ENCODE assay signal across 25 cellular contexts in the genomic region with DNA sequence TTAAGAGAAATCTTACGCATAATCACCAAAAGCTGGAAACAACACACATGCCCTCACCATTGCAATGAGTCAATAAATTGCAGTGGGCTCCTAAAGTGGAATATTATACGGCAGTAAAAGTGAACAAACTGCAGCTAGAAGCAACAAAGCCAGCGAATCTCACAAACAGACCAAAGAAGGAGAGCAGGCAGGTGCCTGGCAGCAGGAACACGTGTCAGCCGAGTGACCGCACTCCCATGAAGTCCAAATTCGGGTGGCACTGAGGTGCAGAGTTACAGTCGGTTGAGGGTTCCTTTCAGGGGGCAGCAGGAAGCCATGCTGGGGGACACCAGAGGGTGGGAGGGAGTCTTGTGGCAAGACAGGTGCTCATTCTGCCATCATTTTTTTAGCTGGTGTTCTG.
A peak's percentile ranks its signal among the peaks of the same experiment; 100 is the strongest.
DNase-seq lines count a peak whose midpoint lies in the region; ATAC-seq, FAIRE-seq and TF ChIP-seq lines count a peak whose summit lies in the region.
"Had no signal": no experiment of that assay in that cellular context is flagged by ENCODE, and none has a peak within 500 bp of the region (broad histone marks: within the 10 kb centered on the region; RNA-seq: fewer than 3 reads in every experiment).

No MANE protein-coding gene starts in this region.

- H2BK12ac ChIP-seq in H9 (ENCODE audit: insufficient read length, low read depth, low read length), result no peak overlapping the region

- H4K91ac ChIP-seq in H9 (ENCODE audit: insufficient read length, low read depth, low read length), result no peak overlapping the region

- no peak for TF ChIP-seq RAD21 in HepG2 (CRISPR knock-in tag; IDR thresholded peaks at IDR 0.05)

- H3K4me3 ChIP-seq in astrocyte (ENCODE audit: insufficient read depth, low read depth, low read length) (no peak overlapping the region), HepG2 (replicated peaks in 1 of 3; ENCODE audit: insufficient read depth in 1 of 3, low read depth in 2 of 3, low read length in 3 of 3) (no peak overlapping the region), BE2C (ENCODE audit: low read depth, low read length) (no peak overlapping the region)
- H3K4me3 ChIP-seq: A549, MG63, SK-N-MC had no signal

- H3K23ac ChIP-seq in H9 (ENCODE audit: insufficient read length, low read depth, low read length), result no peak overlapping the region

- H3K27me3 Mint-ChIP-seq in H9 (ENCODE audit: low read depth) (peaks cover 31% of the 10 kb centered on the region), astrocyte (ENCODE audit: low read depth, unreplicated experiment) (no peaks in the 10 kb centered on the region)

- H3K4me3 Mint-ChIP-seq in H9 (no peak overlapping the region), astrocyte (ENCODE audit: unreplicated experiment) (no peak overlapping the region)

- H2AK5ac ChIP-seq in H9 (ENCODE audit: insufficient read length, low read length), result peak overlapping the region; percentile 26

- H2AFZ ChIP-seq in H9 (ENCODE audit: low read length) (no peak overlapping the region), astrocyte (ENCODE audit: low read depth, low read length) (no peak overlapping the region), HepG2 (ENCODE audit: low read length) (no peak overlapping the region)

- BruUV-seq in HepG2 (replicated peaks; lab: Mats Ljungman, UMichigan), result no TSS peak

- no peak overlapping the region for H2BK15ac ChIP-seq in H9 (ENCODE audit: low read depth, low read length)

- peaks cover 11 to 12% of the 10 kb centered on the region in 2 experiments for H3K4me1 Mint-ChIP-seq in H9
- H3K4me1 Mint-ChIP-seq in astrocyte (ENCODE audit: low read depth, unreplicated experiment), result peaks cover 21% of the 10 kb centered on the region

- no peak overlapping the region for H2BK120ac ChIP-seq in H9 (ENCODE audit: low read depth, low read length, poor library complexity, severe bottlenecking)

- H3K27ac Mint-ChIP-seq in H9, result no peak overlapping the region; a peak in 1 of 7 replicates
- H3K27ac Mint-ChIP-seq in astrocyte (ENCODE audit: unreplicated experiment), result no peak overlapping the region
- no peak overlapping the region for H3K27ac Mint-ChIP-seq in activated naive CD4-positive, alpha-beta T cell treated with anti-CD3 and anti-CD28 coated beads, Interleukin-2, amount 50 U/mL, for 72 hours

- H3K56ac ChIP-seq in H9 (ENCODE audit: insufficient read length, low read depth, low read length), result no peak overlapping the region

- TF ChIP-seq POLR2A in HepG2 (IDR thresholded peaks at IDR 0.05; ENCODE audit: insufficient read depth in 1 of 2, low read depth in 2 of 2, low read length in 2 of 2), result no peak

- no peaks in the 10 kb centered on the region for H3K27me3 ChIP-seq in H9 (ENCODE audit: insufficient read depth, low read length)
- H3K27me3 ChIP-seq in astrocyte (ENCODE audit: insufficient read depth, low read length), result no peaks in the 10 kb centered on the region
- peaks cover 7 to 35% of the 10 kb centered on the region in 2 experiments; a peak in 4 of 5 replicates for H3K27me3 ChIP-seq in HepG2 (ENCODE audit: control insufficient read depth in 1 of 2, insufficient read depth in 2 of 2, low read length in 2 of 2)
- no peaks in the 10 kb centered on the region for H3K27me3 ChIP-seq in BE2C

- POLR2A ChIA-PET in HepG2 (lab: Yijun Ruan, JAX), result no interaction called here

- no peak overlapping the region for H4K5ac ChIP-seq in H9 (ENCODE audit: insufficient read length, low read depth, low read length)

- H3K36me3 Mint-ChIP-seq in H9 (ENCODE audit: insufficient read depth in 1 of 3, low read depth in 3 of 3) (0 out of 7 replicates have a peak, but pooled peaks cover 0 to 7% (median 0%) of the 10 kb centered on the region in 3 experiments), astrocyte (ENCODE audit: low read depth, unreplicated experiment) (no peaks in the 10 kb centered on the region)
- peaks cover 0 to 2% of the 10 kb centered on the region in 2 donors for H3K36me3 Mint-ChIP-seq in activated naive CD4-positive, alpha-beta T cell treated with anti-CD3 and anti-CD28 coated beads, Interleukin-2, amount 50 U/mL, for 72 hours

- no peaks in the 10 kb centered on the region for H3K9me3 ChIP-seq in H9 (ENCODE audit: control insufficient read depth, low read depth, low read length)
- no peaks in the 10 kb centered on the region for H3K9me3 ChIP-seq in astrocyte (ENCODE audit: insufficient read depth, low read depth, low read length)
- H3K9me3 ChIP-seq in HepG2 (ENCODE audit: low read length), result peaks cover 16% of the 10 kb centered on the region
- no peaks in the 10 kb centered on the region for H3K9me3 ChIP-seq in BE2C
- H3K9me3 ChIP-seq: A549 had no signal

- CTCF ChIA-PET in HepG2 (lab: Yijun Ruan, JAX; ENCODE audit: low intra/inter-chr PET ratio, low total read pairs), result no interaction called here

- H3K18ac ChIP-seq in H9 (ENCODE audit: insufficient read length, low read depth, low read length), result no peak overlapping the region

- no peak overlapping the region for H2BK5ac ChIP-seq in H9 (ENCODE audit: insufficient read length, low read length)

- TF ChIP-seq EP300 in HepG2 (IDR thresholded peaks at IDR 0.05; ENCODE audit: low read depth in 2 of 2, low read length in 2 of 2), result no peak
- no peak for TF ChIP-seq EP300 in HepG2 (CRISPR knock-in tag; IDR thresholded peaks at IDR 0.05; ENCODE audit: borderline replicate concordance)

- H3K4ac ChIP-seq in H9 (ENCODE audit: low read depth, low read length), result no peak overlapping the region

- WGBS in H9 (ENCODE audit: extremely low coverage, insufficient read length, low lambda C conversion rate), result no CpG with 5 or more reads among the region's 8 CpGs
- 41% methylated on average over 8 of the region's 8 CpGs for WGBS in HepG2 (ENCODE audit: low lambda C conversion rate)

- H3K9ac ChIP-seq in H9 (ENCODE audit: extremely low read depth, insufficient read length, low read length) (no peak overlapping the region), astrocyte (ENCODE audit: low read length) (no peak overlapping the region), HepG2 (ENCODE audit: insufficient read depth, low read depth, low read length) (no peak overlapping the region)

- H3K4me1 ChIP-seq in H9 (ENCODE audit: insufficient read depth, low read length) (peaks cover 1% of the 10 kb centered on the region), astrocyte (ENCODE audit: insufficient read depth, low read length) (peaks cover 14% of the 10 kb centered on the region), HepG2 (ENCODE audit: insufficient read depth, low read length) (no peaks in the 10 kb centered on the region), BE2C (no peaks in the 10 kb centered on the region)
- H3K4me1 ChIP-seq: A549 had no signal

- TF ChIP-seq CTCF in H9 (conservative IDR thresholded peaks at IDR 0.05) (no peak), astrocyte (IDR thresholded peaks at IDR 0.05; ENCODE audit: insufficient read depth, low read depth, low read length) (no peak), HepG2 (CRISPR knock-in tag; IDR thresholded peaks at IDR 0.05) (no peak), BE2C (IDR thresholded peaks at IDR 0.05; ENCODE audit: low read depth, low read length) (no peak)

- H3K36me3 ChIP-seq in astrocyte (ENCODE audit: insufficient read depth, low read length), result no peaks in the 10 kb centered on the region
- no peaks in the 10 kb centered on the region for H3K36me3 ChIP-seq in HepG2 (replicated peaks in 1 of 2; ENCODE audit: control insufficient read depth in 1 of 2, insufficient read depth in 2 of 2, low read length in 2 of 2)
- no peaks in the 10 kb centered on the region for H3K36me3 ChIP-seq in BE2C
- H3K36me3 ChIP-seq: MG63 had no signal

- intact Hi-C loops in HepG2 (cut with micrococcal nuclease; ENCODE audit: unreplicated experiment), result no loop called here
- intact Hi-C loops in posterior vena cava (cut with DNase I), result no loop called here

- in situ Hi-C loops in HepG2 (cut with HindIII; ENCODE audit: extremely low pct_ligation_motif_present, low pct_unique_long_range_greater_than_20kb), result no loop called here

- ATAC-seq in HepG2, result no peak
- no peak for ATAC-seq in activated naive CD4-positive, alpha-beta T cell treated with anti-CD3 and anti-CD28 coated beads, Interleukin-2, amount 50 U/mL, for 72 hours
- ATAC-seq: A549, HCT116 had no signal

- no peak overlapping the region for H2BK20ac ChIP-seq in H9 (ENCODE audit: low read depth, low read length, poor library complexity, severe bottlenecking)

- no peaks in the 10 kb centered on the region for H3K79me1 ChIP-seq in H9 (ENCODE audit: insufficient read depth, low read depth, low read length, poor library complexity, severe bottlenecking)

- FAIRE-seq in astrocyte (lab: Jason Lieb, UNC) (no peak), HepG2 (lab: Jason Lieb, UNC) (no peak)
- FAIRE-seq: A549, GM12891 had no signal

- H3K4me2 ChIP-seq in H9 (ENCODE audit: insufficient read depth, insufficient read length, low read length) (no peak overlapping the region), astrocyte (ENCODE audit: low read length) (peak overlapping the region; percentile 65), HepG2 (ENCODE audit: low read depth, low read length) (no peak overlapping the region)
- H3K4me2 ChIP-seq: A549 had no signal

- no peak overlapping the region for H3K14ac ChIP-seq in H9 (ENCODE audit: insufficient read depth, low read length)

- H3K27ac ChIP-seq in H9 (ENCODE audit: insufficient read length, low read depth, low read length) (no peak overlapping the region), astrocyte (ENCODE audit: low read depth, low read length) (no peak overlapping the region), HepG2 (ENCODE audit: extremely low read length, insufficient read depth, low read length) (no peak overlapping the region)
- H3K27ac ChIP-seq: A549, HL-60, SK-N-MC had no signal

- H4K8ac ChIP-seq in H9 (replicated peaks; ENCODE audit: insufficient read length, low read depth, low read length), result no peak overlapping the region

- DNase-seq in H9 (no peak), astrocyte (ENCODE audit: low read depth) (no peak), HepG2 (ENCODE audit: low spot score) (no peak), posterior vena cava (ENCODE audit: low spot score) (peak; percentile 47), BE2C (no peak), Kasumi-1 (lab: John Stamatoyannopoulos, UW) (no peak), RKO (ENCODE audit: low spot score) (no peak)
- DNase-seq in activated naive CD4-positive, alpha-beta T cell treated with anti-CD3 and anti-CD28 coated beads, Interleukin-2, amount 50 U/mL, for 72 hours (ENCODE audit: low spot score in 2 of 2), result no peak
- DNase-seq: AML-193, Calu3, DMS79 treated with DMSO at 0.1 percent for 48 hours, GF-D8, MG63, NCI-H1105 treated with DMSO at 0.1 percent for 48 hours, NCI-H146, NCI-H2029 treated with DMSO at 0.1 percent for 48 hours, NCI-H2227 treated with DMSO at 0.1 percent for 48 hours, NCI-H510A, NCI-H69, SIG-M5 had no signal

- H3K79me2 ChIP-seq in H9 (ENCODE audit: insufficient read depth, low read length) (no peaks in the 10 kb centered on the region), astrocyte (ENCODE audit: insufficient read depth, low read length) (no peaks in the 10 kb centered on the region), HepG2 (ENCODE audit: insufficient read depth, low read length) (no peaks in the 10 kb centered on the region)

- H3K23me2 ChIP-seq in H9 (ENCODE audit: insufficient read length, low read depth, low read length, poor library complexity, severe bottlenecking), result no peaks in the 10 kb centered on the region

- no peak overlapping the region for H3T11ph ChIP-seq in H9 (ENCODE audit: low read length)

- peaks cover 13% of the 10 kb centered on the region in 2 experiments for H3K9me3 Mint-ChIP-seq in H9
- peaks cover 6% of the 10 kb centered on the region for H3K9me3 Mint-ChIP-seq in astrocyte (ENCODE audit: unreplicated experiment)
- peaks cover 8% of the 10 kb centered on the region in 2 donors for H3K9me3 Mint-ChIP-seq in activated naive CD4-positive, alpha-beta T cell treated with anti-CD3 and anti-CD28 coated beads, Interleukin-2, amount 50 U/mL, for 72 hours

- peaks cover 2% of the 10 kb centered on the region for H4K20me1 ChIP-seq in H9 (ENCODE audit: control insufficient read depth, insufficient read depth, insufficient read length)
- no peaks in the 10 kb centered on the region for H4K20me1 ChIP-seq in astrocyte (ENCODE audit: insufficient read depth, low read length)
- H4K20me1 ChIP-seq in HepG2 (ENCODE audit: insufficient read depth, low read length), result no peaks in the 10 kb centered on the region
